In genomic region chr19:13825489-13826475, GRCh38 we compare ENCODE assay signal across 9 cellular contexts. TPM values are rescaled to one million over a fixed set of nuclear protein-coding genes. Genes with fewer than 3 reads are reported as not detected.
DNase-seq lines count a peak whose midpoint lies in the region; ATAC-seq, FAIRE-seq and TF ChIP-seq lines count a peak whose summit lies in the region.
"Had no signal": no experiment of that assay in that cellular context is flagged by ENCODE, and none has a peak within 500 bp of the region (broad histone marks: within the 10 kb centered on the region; RNA-seq: fewer than 3 reads in every experiment).

No MANE protein-coding gene starts in this region.

- FAIRE-seq in RCC 7860 (lab: Jason Lieb, UNC): no peak

- H3K4me3 ChIP-seq in NT2/D1 (ENCODE audit: insufficient read length, low read depth): no peak overlapping the region

- peaks cover 37% of the 10 kb centered on the region for H3K36me3 ChIP-seq in NT2/D1 (ENCODE audit: insufficient read depth, insufficient read length, low read length)

- no peaks in the 10 kb centered on the region for H3K9me3 ChIP-seq in NT2/D1 (ENCODE audit: insufficient read depth, low read length)
- H3K9me3 ChIP-seq: neutrophil had no signal

- no peaks in the 10 kb centered on the region for H3K27me3 ChIP-seq in NT2/D1 (ENCODE audit: insufficient read depth, insufficient read length)
- no peaks in the 10 kb centered on the region for H3K27me3 ChIP-seq in foreskin keratinocyte
- H3K27me3 ChIP-seq: neutrophil had no signal

- no peak overlapping the region for H3K27ac ChIP-seq in foreskin keratinocyte
- H3K27ac ChIP-seq: neutrophil had no signal

- DNase-seq in A172 (ENCODE audit: low spot score) (peak; percentile 59), Daoy (ENCODE audit: low read depth) (peak; percentile 63), NT2/D1 (ENCODE audit: low read depth, low spot score) (no peak), foreskin keratinocyte (no peak), RCC 7860 (ENCODE audit: low spot score) (no peak), AG08396 (ENCODE audit: low spot score) (no peak)

- H3K4me1 ChIP-seq in NT2/D1 (ENCODE audit: insufficient read depth, insufficient read length) (peaks cover 11% of the 10 kb centered on the region), foreskin keratinocyte (no peaks in the 10 kb centered on the region)

- no peak for TF ChIP-seq CTCF in foreskin keratinocyte (conservative IDR thresholded peaks at IDR 0.05)

- ATAC-seq in foreskin keratinocyte: peak; percentile 47
- ATAC-seq in HG03097 (IDR thresholded peaks at IDR 0.05; ENCODE audit: low FRiP score, unreplicated experiment): no peak
- ATAC-seq in GM19452 (IDR thresholded peaks at IDR 0.05; ENCODE audit: unreplicated experiment): no peak

- peak overlapping the region; percentile 36 for H3K9ac ChIP-seq in NT2/D1 (ENCODE audit: insufficient read length, low read depth)

RNA-seq across cellular contexts. Expression of gene ZSWIM4, which starts 30.5 kb away (rescaled TPM):
- total RNA-seq in A172 (2014; rRNA removed; shearing (Covaris generic)): 4.5 and 6.8 TPM in 2 replicates
- 4.6 and 5.4 TPM in 2 replicates for total RNA-seq in Daoy (2014; rRNA removed; shearing (Covaris generic))
- 4.3 and 5.6 TPM in 2 replicates for total RNA-seq in foreskin keratinocyte
- polyA plus RNA-seq in foreskin keratinocyte: 2.1 and 3.1 TPM in 2 replicates

RNA-seq across cellular contexts. Expression of gene NANOS3, which starts 51.2 kb away (rescaled TPM):
- not detected in 2 replicates for total RNA-seq in A172 (2014; rRNA removed; shearing (Covaris generic))
- 1.6 TPM in 1 of 2 replicates, not detected in the other for total RNA-seq in Daoy (2014; rRNA removed; shearing (Covaris generic))
- total RNA-seq in foreskin keratinocyte: 0.56 and 1.2 TPM in 2 replicates
- polyA plus RNA-seq in foreskin keratinocyte: 0.64 and 1.3 TPM in 2 replicates

RNA-seq across cellular contexts. Expression of gene C19orf53, which starts 51.5 kb away (rescaled TPM):
- 222 and 261 TPM in 2 replicates for total RNA-seq in A172 (2014; rRNA removed; shearing (Covaris generic))
- 214 and 231 TPM in 2 replicates for total RNA-seq in Daoy (2014; rRNA removed; shearing (Covaris generic))
- total RNA-seq in foreskin keratinocyte: 189 and 192 TPM in 2 replicates
- polyA plus RNA-seq in foreskin keratinocyte: 228 and 252 TPM in 2 replicates

Comparison
In these comparisons a context has a peak if more than half of its experiments do, and no peak if none do; other contexts are left out.
1. DNase-seq: peak in A172 (single experiment) and Daoy (single experiment); none in NT2/D1 (single experiment), foreskin keratinocyte (0 of 2), RCC 7860 (single experiment) and AG08396 (single experiment).